Comparison of ENCODE assay signal across 9 cellular contexts in the genomic region with DNA sequence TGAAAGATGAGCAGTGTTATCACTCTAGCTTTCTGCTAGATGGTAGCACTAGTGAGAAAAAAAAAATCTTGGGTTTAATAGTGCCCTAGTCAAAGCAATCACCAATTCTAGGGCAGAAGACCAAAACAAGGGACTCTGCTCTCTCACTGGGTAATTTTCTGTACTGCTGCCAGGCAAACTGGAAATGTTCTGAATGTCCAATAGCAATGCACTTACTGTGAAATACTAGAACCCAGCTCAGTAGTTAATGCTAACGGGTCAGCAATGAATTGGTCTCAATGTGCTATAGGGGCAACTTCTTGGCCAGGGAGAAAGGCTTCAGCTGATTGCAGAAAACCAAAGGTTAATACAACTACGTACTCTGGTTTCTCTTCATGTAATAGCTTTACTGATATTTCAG. TPM values are rescaled to one million over a fixed set of nuclear protein-coding genes. Genes with fewer than 3 reads are reported as not detected.
DNase-seq lines count a peak whose midpoint lies in the region; ATAC-seq and TF ChIP-seq lines count a peak whose summit lies in the region.
"Had no signal": no experiment of that assay in that cellular context is flagged by ENCODE, and none has a peak within 500 bp of the region (broad histone marks: within the 10 kb centered on the region; RNA-seq: fewer than 3 reads in every experiment).

No MANE protein-coding gene starts in this region.

- DNase-seq in SK-N-SH (no peak), amniotic epithelial cell (ENCODE audit: low read depth) (peak; percentile 34), iris pigment epithelial cell (ENCODE audit: low read depth) (peak; percentile 67), suprapubic skin (ENCODE audit: low spot score in 2 of 2) (no peak), GM10266 (ENCODE audit: extremely low spot score) (no peak), NCI-H2171 (lab: John Stamatoyannopoulos, UW) (no peak)

- TF ChIP-seq POLR2A in suprapubic skin (IDR thresholded peaks at IDR 0.05): no peak

- ATAC-seq in SK-N-SH treated with all-trans-retinoic acid at 6 μM for 48 hours: no peak
- ATAC-seq in GM18511 (IDR thresholded peaks at IDR 0.05; ENCODE audit: unreplicated experiment): no peak

- no peak overlapping the region for H3K9ac ChIP-seq in SK-N-SH

- H2AFZ ChIP-seq in SK-N-SH (ENCODE audit: low read depth): no peak overlapping the region

- no peak for TF ChIP-seq EP300 in SK-N-SH (IDR thresholded peaks at IDR 0.05; ENCODE audit: borderline replicate concordance in 1 of 2, low read depth in 1 of 2, low read length in 1 of 2)
- TF ChIP-seq EP300 in suprapubic skin (IDR thresholded peaks at IDR 0.05): no peak

- peak overlapping the region; percentile 91 for H3K4me2 ChIP-seq in SK-N-SH

- peaks cover 5% of the 10 kb centered on the region; the same call in 1 of the 2 replicates for H4K20me1 ChIP-seq in SK-N-SH (ENCODE audit: insufficient read depth)

- H3K4me3 ChIP-seq in SK-N-SH (ENCODE audit: low read depth in 2 of 2, low read length in 1 of 2) (peak overlapping the region in 1 of 2 experiments; percentile 75; a peak in 2 of 4 replicates), suprapubic skin (peak overlapping the region; percentile 63)

- H3K27ac ChIP-seq in SK-N-SH (ENCODE audit: low read depth in 2 of 2, low read length in 1 of 2) (no peak overlapping the region), suprapubic skin (peak overlapping the region; percentile 94)
- H3K27ac ChIP-seq: C4-2B had no signal

- H3K27me3 ChIP-seq in SK-N-SH (ENCODE audit: insufficient read depth) (no peaks in the 10 kb centered on the region), suprapubic skin (no peaks in the 10 kb centered on the region)

- no peak for TF ChIP-seq CTCF in SK-N-SH (IDR thresholded peaks at IDR 0.05)
- no peak for TF ChIP-seq CTCF in suprapubic skin (IDR thresholded peaks at IDR 0.05)
- TF ChIP-seq CTCF in GM10266 (IDR thresholded peaks at IDR 0.05; ENCODE audit: control insufficient read depth, insufficient read depth, low read depth, missing control alignments): no peak

- H3K36me3 ChIP-seq in SK-N-SH (replicated peaks in 1 of 2; ENCODE audit: control insufficient read depth in 1 of 2, insufficient read depth in 2 of 2, low read length in 1 of 2) (no peaks in the 10 kb centered on the region), suprapubic skin (no peaks in the 10 kb centered on the region)

- no peaks in the 10 kb centered on the region for H3K9me3 ChIP-seq in SK-N-SH
- H3K9me3 ChIP-seq in suprapubic skin: no peaks in the 10 kb centered on the region

- CTCF ChIA-PET in SK-N-SH (lab: Yijun Ruan, JAX): interaction anchor here (1.3 to 3.0 kb wide), 5 partner anchors 12 to 123 kb away, joined by 4 to 21 read pairs (median 8); partner anchors contain the start of gene ATP5MC2

- no peaks in the 10 kb centered on the region for H3K9me2 ChIP-seq in SK-N-SH

- WGBS in SK-N-SH (ENCODE audit: low lambda C conversion rate): 77% methylated on average over 2 of the region's 2 CpGs
- WGBS in suprapubic skin: 11% methylated on average over 2 of the region's 2 CpGs

- TF ChIP-seq RAD21 in SK-N-SH (IDR thresholded peaks at IDR 0.05; ENCODE audit: low read length): no peak

- peaks cover 67% of the 10 kb centered on the region for H3K79me2 ChIP-seq in SK-N-SH (ENCODE audit: insufficient read depth)

- no peaks in the 10 kb centered on the region for H3F3A ChIP-seq in SK-N-SH (replicated peaks; ENCODE audit: insufficient read depth)

- POLR2A ChIA-PET in SK-N-SH (lab: Yijun Ruan, JAX): no interaction called here

- H3K4me1 ChIP-seq in SK-N-SH (ENCODE audit: control insufficient read depth in 1 of 2, insufficient read depth in 2 of 2, low read depth in 1 of 2, low read length in 1 of 2): peaks cover 5 to 7% of the 10 kb centered on the region in 2 experiments; a peak in 3 of 4 replicates
- H3K4me1 ChIP-seq in suprapubic skin: peaks cover 38% of the 10 kb centered on the region

TF ChIP-seq in SK-N-SH, 30 proteins besides CTCF, POLR2A, EP300 and RAD21 (continues in another document):
- TF ChIP-seq PBX3 (IDR thresholded peaks at IDR 0.05) (no peak), CHD2 (IDR thresholded peaks at IDR 0.05; ENCODE audit: low read length, partially characterized antibody) (no peak), MXI1 (IDR thresholded peaks at IDR 0.05; ENCODE audit: low read depth, low read length) (no peak), RXRA (IDR thresholded peaks at IDR 0.05; ENCODE audit: borderline replicate concordance, low read depth) (no peak)
- TF ChIP-seq, protein P1, sequence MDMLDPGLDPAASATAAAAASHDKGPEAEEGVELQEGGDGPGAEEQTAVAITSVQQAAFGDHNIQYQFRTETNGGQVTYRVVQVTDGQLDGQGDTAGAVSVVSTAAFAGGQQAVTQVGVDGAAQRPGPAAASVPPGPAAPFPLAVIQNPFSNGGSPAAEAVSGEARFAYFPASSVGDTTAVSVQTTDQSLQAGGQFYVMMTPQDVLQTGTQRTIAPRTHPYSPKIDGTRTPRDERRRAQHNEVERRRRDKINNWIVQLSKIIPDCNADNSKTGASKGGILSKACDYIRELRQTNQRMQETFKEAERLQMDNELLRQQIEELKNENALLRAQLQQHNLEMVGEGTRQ (IDR thresholded peaks at IDR 0.05; ENCODE audit: borderline replicate concordance, low read depth, low read length): no peak
- TF ChIP-seq, protein P2, sequence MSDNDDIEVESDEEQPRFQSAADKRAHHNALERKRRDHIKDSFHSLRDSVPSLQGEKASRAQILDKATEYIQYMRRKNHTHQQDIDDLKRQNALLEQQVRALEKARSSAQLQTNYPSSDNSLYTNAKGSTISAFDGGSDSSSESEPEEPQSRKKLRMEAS (IDR thresholded peaks at IDR 0.05; ENCODE audit: low read depth): no peak

TF ChIP-seq in SK-N-SH treated with all-trans-retinoic acid at 6 μM for 48 hours, 23 proteins besides CTCF, POLR2A, EP300 and RAD21 (continues in another document):
- TF ChIP-seq ZNF8 (CRISPR knock-in tag; IDR thresholded peaks at IDR 0.05) (no peak), ARNTL (CRISPR knock-in tag; IDR thresholded peaks at IDR 0.05; ENCODE audit: borderline replicate concordance, low read depth) (no peak), ESRRG (CRISPR knock-in tag; IDR thresholded peaks at IDR 0.05) (no peak), CSDC2 (CRISPR knock-in tag; IDR thresholded peaks at IDR 0.05) (no peak), ISL1 (CRISPR knock-in tag; IDR thresholded peaks at IDR 0.05) (no peak), ZFP30 (CRISPR knock-in tag; IDR thresholded peaks at IDR 0.05) (no peak), SNAI2 (CRISPR knock-in tag; IDR thresholded peaks at IDR 0.05) (no peak), BACH2 (CRISPR knock-in tag; IDR thresholded peaks at IDR 0.05; ENCODE audit: borderline replicate concordance) (no peak), TOX (CRISPR knock-in tag; IDR thresholded peaks at IDR 0.05; ENCODE audit: borderline replicate concordance) (no peak), PPARA (CRISPR knock-in tag; IDR thresholded peaks at IDR 0.05; ENCODE audit: borderline replicate concordance) (no peak), TCF4 (CRISPR knock-in tag; IDR thresholded peaks at IDR 0.05; ENCODE audit: borderline replicate concordance) (no peak), ZNF70 (CRISPR knock-in tag; IDR thresholded peaks at IDR 0.05) (no peak), ZFP3 (CRISPR knock-in tag; IDR thresholded peaks at IDR 0.05) (no peak), OSR1 (CRISPR knock-in tag; IDR thresholded peaks at IDR 0.05) (no peak), ZNF565 (CRISPR knock-in tag; conservative IDR thresholded peaks at IDR 0.05; ENCODE audit: low read depth) (no peak)
- TF ChIP-seq, protein P3, sequence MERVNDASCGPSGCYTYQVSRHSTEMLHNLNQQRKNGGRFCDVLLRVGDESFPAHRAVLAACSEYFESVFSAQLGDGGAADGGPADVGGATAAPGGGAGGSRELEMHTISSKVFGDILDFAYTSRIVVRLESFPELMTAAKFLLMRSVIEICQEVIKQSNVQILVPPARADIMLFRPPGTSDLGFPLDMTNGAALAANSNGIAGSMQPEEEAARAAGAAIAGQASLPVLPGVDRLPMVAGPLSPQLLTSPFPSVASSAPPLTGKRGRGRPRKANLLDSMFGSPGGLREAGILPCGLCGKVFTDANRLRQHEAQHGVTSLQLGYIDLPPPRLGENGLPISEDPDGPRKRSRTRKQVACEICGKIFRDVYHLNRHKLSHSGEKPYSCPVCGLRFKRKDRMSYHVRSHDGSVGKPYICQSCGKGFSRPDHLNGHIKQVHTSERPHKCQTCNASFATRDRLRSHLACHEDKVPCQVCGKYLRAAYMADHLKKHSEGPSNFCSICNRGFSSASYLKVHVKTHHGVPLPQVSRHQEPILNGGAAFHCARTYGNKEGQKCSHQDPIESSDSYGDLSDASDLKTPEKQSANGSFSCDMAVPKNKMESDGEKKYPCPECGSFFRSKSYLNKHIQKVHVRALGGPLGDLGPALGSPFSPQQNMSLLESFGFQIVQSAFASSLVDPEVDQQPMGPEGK (CRISPR knock-in tag; IDR thresholded peaks at IDR 0.05; ENCODE audit: borderline replicate concordance): no peak
- TF ChIP-seq, protein P4, sequence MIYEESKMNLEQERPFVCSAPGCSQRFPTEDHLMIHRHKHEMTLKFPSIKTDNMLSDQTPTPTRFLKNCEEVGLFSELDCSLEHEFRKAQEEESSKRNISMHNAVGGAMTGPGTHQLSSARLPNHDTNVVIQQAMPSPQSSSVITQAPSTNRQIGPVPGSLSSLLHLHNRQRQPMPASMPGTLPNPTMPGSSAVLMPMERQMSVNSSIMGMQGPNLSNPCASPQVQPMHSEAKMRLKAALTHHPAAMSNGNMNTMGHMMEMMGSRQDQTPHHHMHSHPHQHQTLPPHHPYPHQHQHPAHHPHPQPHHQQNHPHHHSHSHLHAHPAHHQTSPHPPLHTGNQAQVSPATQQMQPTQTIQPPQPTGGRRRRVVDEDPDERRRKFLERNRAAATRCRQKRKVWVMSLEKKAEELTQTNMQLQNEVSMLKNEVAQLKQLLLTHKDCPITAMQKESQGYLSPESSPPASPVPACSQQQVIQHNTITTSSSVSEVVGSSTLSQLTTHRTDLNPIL (CRISPR knock-in tag; IDR thresholded peaks at IDR 0.05; ENCODE audit: low read depth): no peak

RNA-seq across cellular contexts. Expression of gene ATF7, which starts 2.2 kb away (rescaled TPM):
- polyA plus RNA-seq in SK-N-SH (2012; rRNA removed): 12.8 and 17.3 TPM in 2 replicates
- polyA plus RNA-seq in SK-N-SH (2012; cell fraction: cytosol; rRNA removed): 10.6 and 10.9 TPM in 2 replicates
- 24.9 and 25.3 TPM in 2 replicates for polyA plus RNA-seq in SK-N-SH (2012; cell fraction: nucleus; rRNA removed)
- total RNA-seq in suprapubic skin: 10 to 100 TPM; 26.7 to 60.7 (median 40.5) TPM

RNA-seq across cellular contexts. Expression of gene ATP5MC2, which starts 51.9 kb away (rescaled TPM):
- 309 and 319 TPM in 2 replicates for polyA plus RNA-seq in SK-N-SH (2012; rRNA removed)
- 231 and 288 TPM in 2 replicates for polyA plus RNA-seq in SK-N-SH (2012; cell fraction: cytosol; rRNA removed)
- polyA plus RNA-seq in SK-N-SH (2012; cell fraction: nucleus; rRNA removed): 116 and 117 TPM in 2 replicates
- total RNA-seq in suprapubic skin: 100 to 1,000 TPM; 232 to 381 (median 315) TPM

Comparison
In these comparisons a context has a peak if more than half of its experiments do, and no peak if none do; other contexts are left out.
1. DNase-seq: peak in amniotic epithelial cell (single experiment) and iris pigment epithelial cell (single experiment); none in SK-N-SH (single experiment), suprapubic skin (0 of 2), GM10266 (single experiment) and NCI-H2171 (single experiment).